ENCODE assay signal across 8 cellular contexts in genomic region chr1:114668784-114669561, GRCh38. TPM values are rescaled to one million over a fixed set of nuclear protein-coding genes. Genes with fewer than 3 reads are reported as not detected.
DNase-seq lines count a peak whose midpoint lies in the region; ATAC-seq and TF ChIP-seq lines count a peak whose summit lies in the region.

No MANE protein-coding gene starts in this region.

- H3K79me2 ChIP-seq in OCI-LY7 (ENCODE audit: insufficient read depth, low read depth, low read length), result no peaks in the 10 kb centered on the region

- peak overlapping the region; percentile 98; the same call in 1 of the 2 replicates for H2AFZ ChIP-seq in OCI-LY7 (ENCODE audit: low read length)

- TF ChIP-seq CTCF in GM06990 (IDR thresholded peaks at IDR 0.05; ENCODE audit: insufficient read depth, low read length, poor library complexity, severe bottlenecking), result no peak
- no peak for TF ChIP-seq CTCF in OCI-LY7 (conservative IDR thresholded peaks at IDR 0.05; ENCODE audit: low read length)
- no peak for TF ChIP-seq CTCF in epithelial cell of proximal tubule (conservative IDR thresholded peaks at IDR 0.05; ENCODE audit: low read depth, low read length)
- no peak for TF ChIP-seq CTCF in omental fat pad (IDR thresholded peaks at IDR 0.05)

- no peak overlapping the region for H3K27ac ChIP-seq in OCI-LY7 (ENCODE audit: low read depth, low read length, poor library complexity, severe bottlenecking)

- H4K20me1 ChIP-seq in OCI-LY7 (ENCODE audit: insufficient read depth, low read length), result no peaks in the 10 kb centered on the region

- intact Hi-C loops in OCI-LY7 (cut with micrococcal nuclease; ENCODE audit: unreplicated experiment), result no loop called here

- H3K36me3 ChIP-seq in GM06990 (ENCODE audit: control insufficient read depth, insufficient read depth, low read length), result no peaks in the 10 kb centered on the region
- no peaks in the 10 kb centered on the region for H3K36me3 ChIP-seq in OCI-LY7 (ENCODE audit: insufficient read depth, low read length)

- H3K4me3 ChIP-seq in GM06990 (replicated peaks; ENCODE audit: low read depth, low read length) (peak overlapping the region; percentile 63), OCI-LY7 (ENCODE audit: low read depth, low read length, poor library complexity, severe bottlenecking) (peak overlapping the region; percentile 72), epithelial cell of proximal tubule (ENCODE audit: low read depth, low read length) (peak overlapping the region; percentile 84)

- CTCF ChIA-PET in OCI-LY7 (lab: Charles Lee; ENCODE audit: unreplicated experiment), result no interaction called here

- in situ Hi-C loops in KBM-7 (cut with MboI; ENCODE audit: low pct_unique_long_range_greater_than_20kb, low sequenced_read_pairs), result no loop called here

- no peaks in the 10 kb centered on the region for H3K27me3 ChIP-seq in GM06990 (replicated peaks; ENCODE audit: control insufficient read depth, insufficient read depth, low read length)

- H3K4me1 ChIP-seq in OCI-LY7 (ENCODE audit: insufficient read depth, low read length, poor library complexity, severe bottlenecking), result peaks cover 4% of the 10 kb centered on the region

- TSS peak; percentile 57 for BruUV-seq in OCI-LY7 (replicated peaks; lab: Mats Ljungman, UMichigan)

- no peaks in the 10 kb centered on the region for H3K9me2 ChIP-seq in OCI-LY7 (ENCODE audit: insufficient read depth, low read length)

- no peaks in the 10 kb centered on the region for H3K9me3 ChIP-seq in OCI-LY7 (ENCODE audit: low read length)

- H3K4me2 ChIP-seq in OCI-LY7 (ENCODE audit: low read length), result peak overlapping the region; percentile 85

- POLR2A ChIA-PET in OCI-LY7 (lab: Charles Lee), result interaction anchor here (0.7 to 1.4 kb wide), 3 partner anchors 27 to 307 kb away, joined by 3 read pairs; no protein-coding TSS in a partner anchor

- ATAC-seq in omental fat pad (ENCODE audit: low FRiP score) (peak; percentile 41), HG03521 (IDR thresholded peaks at IDR 0.05; ENCODE audit: unreplicated experiment) (no peak)

- DNase-seq in GM06990 (ENCODE audit: extremely low read depth, insufficient read length) (no peak), OCI-LY7 (ENCODE audit: low spot score) (peak; percentile 13), epithelial cell of proximal tubule (ENCODE audit: low read depth) (no peak), omental fat pad (ENCODE audit: low spot score) (peak; percentile 24), NCI-H2196 treated with DMSO at 0.1 percent for 48 hours (lab: John Stamatoyannopoulos, UW; ENCODE audit: unreplicated experiment) (no peak), KBM-7 (no peak), HT-29 (ENCODE audit: low spot score) (no peak)

RNA-seq across cellular contexts. Expression of gene DENND2C, which starts 0.9 kb away (rescaled TPM):
- 0.26 and 0.47 TPM in 2 replicates for total RNA-seq in OCI-LY7 (2014; rRNA removed; shearing (Covaris generic))
- 0.93 and 1.6 TPM in 2 replicates for total RNA-seq in OCI-LY7 (2022)
- total RNA-seq in epithelial cell of proximal tubule, result 0.29 and 0.81 TPM in 2 replicates
- total RNA-seq in omental fat pad, result 1 to 10 TPM; 1.9 to 6.6 (median 3.1) TPM
- total RNA-seq in HT-29 (2014; rRNA removed; shearing (Covaris generic)), result not detected in 2 replicates

RNA-seq across cellular contexts. Expression of gene AMPD1, which starts 26.4 kb away (rescaled TPM):
- total RNA-seq in OCI-LY7 (2014; rRNA removed; shearing (Covaris generic)), result not detected in 2 replicates
- total RNA-seq in OCI-LY7 (2022) (not detected in 2 replicates), epithelial cell of proximal tubule (not detected in 2 replicates), omental fat pad (not detected)
- not detected in 2 replicates for total RNA-seq in HT-29 (2014; rRNA removed; shearing (Covaris generic))

RNA-seq across cellular contexts. Expression of gene NRAS, which starts 47.6 kb away (rescaled TPM):
- total RNA-seq in OCI-LY7 (2014; rRNA removed; shearing (Covaris generic)), result 28.5 and 32.6 TPM in 2 replicates
- total RNA-seq in OCI-LY7 (2022), result 43.5 and 47.0 TPM in 2 replicates
- 79.4 and 92.3 TPM in 2 replicates for total RNA-seq in epithelial cell of proximal tubule
- total RNA-seq in omental fat pad, result 10 to 100 TPM; 24.1 to 46.2 (median 31.9) TPM
- total RNA-seq in HT-29 (2014; rRNA removed; shearing (Covaris generic)), result 20.9 and 22.6 TPM in 2 replicates

Comparison
In these comparisons a context has a peak if more than half of its experiments do, and no peak if none do; other contexts are left out.
1. DNase-seq: peak in OCI-LY7 (single experiment) and omental fat pad (single experiment); none in GM06990 (single experiment), epithelial cell of proximal tubule (single experiment), NCI-H2196 treated with DMSO at 0.1 percent for 48 hours (single experiment), KBM-7 (single experiment) and HT-29 (single experiment).
2. Peak in every context shown above with its lines, with median percentiles within 50 percentile points of each other: H3K4me3 ChIP-seq.